8 cellular contexts compared by ENCODE assay signal in genomic region chr19:6424190-6424938, GRCh38. TPM values are rescaled to one million over a fixed set of nuclear protein-coding genes. Genes with fewer than 3 reads are reported as not detected.
A peak's percentile ranks its signal among the peaks of the same experiment; 100 is the strongest.
DNase-seq lines count a peak whose midpoint lies in the region; ATAC-seq and TF ChIP-seq lines count a peak whose summit lies in the region.

A gene with protein sequence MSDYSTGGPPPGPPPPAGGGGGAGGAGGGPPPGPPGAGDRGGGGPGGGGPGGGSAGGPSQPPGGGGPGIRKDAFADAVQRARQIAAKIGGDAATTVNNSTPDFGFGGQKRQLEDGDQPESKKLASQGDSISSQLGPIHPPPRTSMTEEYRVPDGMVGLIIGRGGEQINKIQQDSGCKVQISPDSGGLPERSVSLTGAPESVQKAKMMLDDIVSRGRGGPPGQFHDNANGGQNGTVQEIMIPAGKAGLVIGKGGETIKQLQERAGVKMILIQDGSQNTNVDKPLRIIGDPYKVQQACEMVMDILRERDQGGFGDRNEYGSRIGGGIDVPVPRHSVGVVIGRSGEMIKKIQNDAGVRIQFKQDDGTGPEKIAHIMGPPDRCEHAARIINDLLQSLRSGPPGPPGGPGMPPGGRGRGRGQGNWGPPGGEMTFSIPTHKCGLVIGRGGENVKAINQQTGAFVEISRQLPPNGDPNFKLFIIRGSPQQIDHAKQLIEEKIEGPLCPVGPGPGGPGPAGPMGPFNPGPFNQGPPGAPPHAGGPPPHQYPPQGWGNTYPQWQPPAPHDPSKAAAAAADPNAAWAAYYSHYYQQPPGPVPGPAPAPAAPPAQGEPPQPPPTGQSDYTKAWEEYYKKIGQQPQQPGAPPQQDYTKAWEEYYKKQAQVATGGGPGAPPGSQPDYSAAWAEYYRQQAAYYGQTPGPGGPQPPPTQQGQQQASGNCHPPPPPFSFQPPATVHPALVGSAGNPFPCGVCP (minus strand): TSS chr19:6424811. CDS start chr19:6424701, 110 bp downstream.

- H3K4me1 ChIP-seq in cardiac muscle cell (ENCODE audit: low read depth): peaks cover 11% of the 10 kb centered on the region
- peaks cover 5% of the 10 kb centered on the region for H3K4me1 ChIP-seq in prostate gland (replicated peaks)

- in situ Hi-C loops in G401 (cut with HindIII; ENCODE audit: low sequenced_read_pairs) (no loop called here), GM13976 (cut with MboI; ENCODE audit: low sequenced_read_pairs, unreplicated experiment) (no loop called here)

- TF ChIP-seq POLR2A in prostate gland (IDR thresholded peaks at IDR 0.05): peak; percentile 92

- no peak for ATAC-seq in HG02885 (IDR thresholded peaks at IDR 0.05; ENCODE audit: poor library complexity, unreplicated experiment)

- H3K4me3 ChIP-seq in LNCaP clone FGC (ENCODE audit: low read depth, low read length): peak within 1 kb of the TSS; percentile 99
- peak within 1 kb of the TSS; percentile 99 for H3K4me3 ChIP-seq in cardiac muscle cell
- H3K4me3 ChIP-seq in prostate gland: peak within 1 kb of the TSS; percentile 73 to 75

- intact Hi-C loops in prostate gland (cut with DNase I): loop anchor here (2.0 to 5.0 kb wide), 2 partner anchors 32 to 152 kb away; partner anchors contain the start of gene GTF2F1

- H3K27me3 ChIP-seq in cardiac muscle cell (no peaks in the 10 kb centered on the region), prostate gland (replicated peaks; ENCODE audit: insufficient read depth) (no peaks in the 10 kb centered on the region)

- H3K36me3 ChIP-seq in cardiac muscle cell: peaks cover 20% of the 10 kb centered on the region
- peaks cover 0 to 11% of the 10 kb centered on the region in 2 donors for H3K36me3 ChIP-seq in prostate gland

- DNase-seq in G401 (ENCODE audit: low spot score) (no peak), LNCaP clone FGC (ENCODE audit: low read depth) (no peak), cardiac muscle cell (ENCODE audit: low read depth in 1 of 2, low spot score in 1 of 2) (peak in 1 of 2 donors; percentile 52), prostate gland (ENCODE audit: low spot score) (no peak), COLO829 (ENCODE audit: low spot score) (no peak), GM13976 (ENCODE audit: low spot score) (no peak)
- peak; percentile 52 for DNase-seq in activated naive CD4-positive, alpha-beta T cell treated with anti-CD3 and anti-CD28 coated beads, Interleukin-2, amount 50 U/mL, for 16 hours

- H3K27ac ChIP-seq in cardiac muscle cell (peak within 1 kb of the TSS; percentile 91), prostate gland (peak within 1 kb of the TSS; percentile 73 to 74)

- under 1% methylated on average over 38 of the region's 115 CpGs for WGBS in prostate gland

- H3K9me3 ChIP-seq in cardiac muscle cell (ENCODE audit: low read depth) (no peaks in the 10 kb centered on the region), prostate gland (no peaks in the 10 kb centered on the region)

- TF ChIP-seq CTCF in LNCaP clone FGC (IDR thresholded peaks at IDR 0.05; ENCODE audit: control insufficient read depth, extremely low read depth, insufficient read depth) (no peak), cardiac muscle cell (IDR thresholded peaks at IDR 0.05; ENCODE audit: low read depth, low read length) (no peak), prostate gland (IDR thresholded peaks at IDR 0.05) (no peak), GM13976 (IDR thresholded peaks at IDR 0.05; ENCODE audit: borderline replicate concordance, control extremely low read depth, extremely low read depth, insufficient read depth, missing control alignments) (no peak)

RNA-seq across cellular contexts. Expression of the gene that starts here (rescaled TPM):
- total RNA-seq in G401 (2014; rRNA removed; shearing (Covaris generic)): 170 and 189 TPM in 2 replicates
- total RNA-seq in cardiac muscle cell (237 and 320 TPM in 2 replicates), prostate gland (100 to 1,000 TPM; 146 to 277 TPM)
- polyA plus RNA-seq in cardiac muscle cell: 262 and 350 TPM in 2 replicates
